Comparison of ENCODE assay signal across 9 cellular contexts in genomic region chr10:75398630-75399460, GRCh38. TPM values are rescaled to one million over a fixed set of nuclear protein-coding genes. Genes with fewer than 3 reads are reported as not detected.
DNase-seq lines count a peak whose midpoint lies in the region; ATAC-seq and TF ChIP-seq lines count a peak whose summit lies in the region.
"Had no signal": no experiment of that assay in that cellular context is flagged by ENCODE, and none has a peak within 500 bp of the region (broad histone marks: within the 10 kb centered on the region; RNA-seq: fewer than 3 reads in every experiment).

No MANE protein-coding gene starts in this region.

- no peaks in the 10 kb centered on the region for H3K9me3 ChIP-seq in iPS-18c (ENCODE audit: control insufficient read depth, insufficient read depth, low read length)
- no peaks in the 10 kb centered on the region for H3K9me3 ChIP-seq in skeletal muscle tissue (ENCODE audit: control insufficient read depth in 3 of 3, low read length in 3 of 3)

- H3K4me2 ChIP-seq in GM23338: peak overlapping the region; percentile 85

- no peak overlapping the region for H3K27ac ChIP-seq in GM23338 (ENCODE audit: low read depth)
- no peak overlapping the region for H3K27ac ChIP-seq in brain microvascular endothelial cell
- peak overlapping the region; percentile 7 for H3K27ac ChIP-seq in skeletal muscle tissue (ENCODE audit: low read depth, low read length)

- H3K79me2 ChIP-seq in GM23338 (replicated peaks; ENCODE audit: insufficient read depth): no peaks in the 10 kb centered on the region

- peaks cover 20% of the 10 kb centered on the region for H3K4me1 Mint-ChIP-seq in GM23338
- H3K4me1 Mint-ChIP-seq in activated CD8-positive, alpha-beta memory T cell treated with anti-CD3 and anti-CD28 coated beads, Interleukin-2, amount 10 ng/mL, durations not matched to agents 7 days and 5 days: peaks cover 25% of the 10 kb centered on the region

- H4K20me1 ChIP-seq in GM23338 (replicated peaks; ENCODE audit: insufficient read depth): peaks cover 8% of the 10 kb centered on the region

- peaks cover 96% of the 10 kb centered on the region for H3K27me3 Mint-ChIP-seq in GM23338 (ENCODE audit: insufficient read depth, low read depth, poor library complexity)
- peaks cover 71% of the 10 kb centered on the region for H3K27me3 Mint-ChIP-seq in activated CD8-positive, alpha-beta memory T cell treated with anti-CD3 and anti-CD28 coated beads, Interleukin-2, amount 10 ng/mL, durations not matched to agents 7 days and 5 days

- H3K9me2 ChIP-seq in GM23338 (ENCODE audit: insufficient read depth): no peaks in the 10 kb centered on the region

- H3K36me3 ChIP-seq in GM23338 (ENCODE audit: insufficient read depth): no peaks in the 10 kb centered on the region
- H3K36me3 ChIP-seq in brain microvascular endothelial cell (replicated peaks): no peaks in the 10 kb centered on the region
- H3K36me3 ChIP-seq in skeletal muscle tissue (ENCODE audit: control insufficient read depth in 3 of 3, insufficient read depth in 3 of 3, low read length in 3 of 3): peaks cover 0 to 4% (median 2%) of the 10 kb centered on the region in 3 donors

- in situ Hi-C loops in brain microvascular endothelial cell (cut with HindIII; ENCODE audit: low pct_ligation_motif_present, low sequenced_read_pairs): no loop called here

- ATAC-seq in GM23338 (peak; percentile 1), GM19397 (IDR thresholded peaks at IDR 0.05; ENCODE audit: unreplicated experiment) (no peak), GM21723 (IDR thresholded peaks at IDR 0.05; ENCODE audit: unreplicated experiment) (no peak)
- ATAC-seq in activated CD8-positive, alpha-beta memory T cell treated with anti-CD3 and anti-CD28 coated beads, Interleukin-2, amount 10 ng/mL, durations not matched to agents 7 days and 5 days: no peak
- ATAC-seq: activated naive CD8-positive, alpha-beta T cell treated with anti-CD3 and anti-CD28 coated beads, Interleukin-2, amount 50 U/mL, for 24 hours had no signal

- H3K27ac Mint-ChIP-seq in GM23338: no peak overlapping the region
- H3K27ac Mint-ChIP-seq in activated CD8-positive, alpha-beta memory T cell treated with anti-CD3 and anti-CD28 coated beads, Interleukin-2, amount 10 ng/mL, durations not matched to agents 7 days and 5 days: no peak overlapping the region
- H3K27ac Mint-ChIP-seq: activated naive CD8-positive, alpha-beta T cell treated with anti-CD3 and anti-CD28 coated beads, Interleukin-2, amount 50 U/mL, for 24 hours had no signal

- H3K4me3 Mint-ChIP-seq in GM23338: peak overlapping the region; percentile 70
- no peak overlapping the region for H3K4me3 Mint-ChIP-seq in activated CD8-positive, alpha-beta memory T cell treated with anti-CD3 and anti-CD28 coated beads, Interleukin-2, amount 10 ng/mL, durations not matched to agents 7 days and 5 days
- H3K4me3 Mint-ChIP-seq: activated naive CD8-positive, alpha-beta T cell treated with anti-CD3 and anti-CD28 coated beads, Interleukin-2, amount 50 U/mL, for 24 hours had no signal

- peaks cover 2% of the 10 kb centered on the region; the same call in 1 of the 3 replicates for H3K36me3 Mint-ChIP-seq in GM23338 (ENCODE audit: low read depth)
- H3K36me3 Mint-ChIP-seq in activated CD8-positive, alpha-beta memory T cell treated with anti-CD3 and anti-CD28 coated beads, Interleukin-2, amount 10 ng/mL, durations not matched to agents 7 days and 5 days: no peaks in the 10 kb centered on the region

- H3K27me3 ChIP-seq in GM23338 (ENCODE audit: insufficient read depth): peaks cover 98% of the 10 kb centered on the region
- H3K27me3 ChIP-seq in brain microvascular endothelial cell (replicated peaks): peaks cover 24% of the 10 kb centered on the region
- H3K27me3 ChIP-seq in skeletal muscle tissue (ENCODE audit: control insufficient read depth in 3 of 3, insufficient read depth in 3 of 3, low read length in 3 of 3): peaks cover 17 to 85% (median 23%) of the 10 kb centered on the region in 3 donors

- DNase-seq in GM23338 (ENCODE audit: low spot score): peak; percentile 63
- no peak for DNase-seq in brain microvascular endothelial cell
- no peak for DNase-seq in NCI-H2107 treated with DMSO at 0.1 percent for 48 hours (lab: John Stamatoyannopoulos, UW; ENCODE audit: unreplicated experiment)
- no peak for DNase-seq in activated CD8-positive, alpha-beta memory T cell treated with anti-CD3 and anti-CD28 coated beads, Interleukin-2, amount 10 ng/mL, durations not matched to agents 7 days and 5 days

- H3K9ac ChIP-seq in skeletal muscle tissue (ENCODE audit: low read depth in 1 of 3, low read length in 3 of 3): peak overlapping the region in 1 of 3 donors; percentile 69

- peaks cover 3% of the 10 kb centered on the region; the same call in 2 of the 3 replicates for H3K9me3 Mint-ChIP-seq in GM23338
- H3K9me3 Mint-ChIP-seq in activated CD8-positive, alpha-beta memory T cell treated with anti-CD3 and anti-CD28 coated beads, Interleukin-2, amount 10 ng/mL, durations not matched to agents 7 days and 5 days (ENCODE audit: low read depth): no peaks in the 10 kb centered on the region
- H3K9me3 Mint-ChIP-seq: activated naive CD8-positive, alpha-beta T cell treated with anti-CD3 and anti-CD28 coated beads, Interleukin-2, amount 50 U/mL, for 24 hours had no signal

- CTCF ChIA-PET in activated CD8-positive, alpha-beta memory T cell treated with anti-CD3 and anti-CD28 coated beads, Interleukin-2, amount 10 ng/mL, durations not matched to agents 7 days and 5 days (lab: Charles Lee): no interaction called here

- TF ChIP-seq CTCF in GM23338 (conservative IDR thresholded peaks at IDR 0.05; ENCODE audit: low read depth in 2 of 2) (0 out of 4 replicates have a peak, but pooled peaks of 1 of the 2 experiments have one; percentile 11), brain microvascular endothelial cell (IDR thresholded peaks at IDR 0.05; ENCODE audit: low read depth, low read length, missing control alignments) (no peak)

- peak overlapping the region; percentile 65 for H3K4me3 ChIP-seq in GM23338
- peak overlapping the region; percentile 96 for H3K4me3 ChIP-seq in brain microvascular endothelial cell (ENCODE audit: low read depth, low read length)
- H3K4me3 ChIP-seq in iPS-18c (ENCODE audit: insufficient read depth, low read depth, low read length): peak overlapping the region; percentile 49; the same call in 1 of the 2 replicates
- peak overlapping the region; percentile 35 to 88 (median 59) for H3K4me3 ChIP-seq in skeletal muscle tissue (ENCODE audit: low read length in 3 of 3)

- H2AFZ ChIP-seq in GM23338: peak overlapping the region; percentile 69

- H3K4me1 ChIP-seq in GM23338 (ENCODE audit: insufficient read depth): peaks cover 29% of the 10 kb centered on the region
- H3K4me1 ChIP-seq in skeletal muscle tissue (ENCODE audit: control insufficient read depth in 3 of 3, insufficient read depth in 3 of 3, low read length in 3 of 3): peaks cover 17 to 37% (median 32%) of the 10 kb centered on the region in 3 donors

- H3F3A ChIP-seq in GM23338 (replicated peaks; ENCODE audit: low read depth): peaks cover 11% of the 10 kb centered on the region; the same call in 1 of the 2 replicates

TF ChIP-seq in GM23338, 12 proteins besides CTCF, POLR2A, EP300 and RAD21:
- no peak for TF ChIP-seq STAT1 (IDR thresholded peaks at IDR 0.05; ENCODE audit: unreplicated experiment)
- peak; percentile 88 for TF ChIP-seq EZH2 (IDR thresholded peaks at IDR 0.05; ENCODE audit: low read depth, unreplicated experiment)
- TF ChIP-seq EZH2phosphoT487 (IDR thresholded peaks at IDR 0.05; ENCODE audit: unreplicated experiment): peak; percentile 85
- TF ChIP-seq ETS1 (IDR thresholded peaks at IDR 0.05): no peak
TF ChIP-seq in GM23338: peak in this region for 2.

RNA-seq across cellular contexts. Expression of gene ZNF503, which starts 2.7 kb away (rescaled TPM):
- 0.04 TPM in 1 of 2 replicates, not detected in the other for total RNA-seq in GM23338 (2014; rRNA removed; shearing (Covaris generic))
- 0.21 and 0.24 TPM in 2 replicates for polyA plus RNA-seq in GM23338 (2016; fragmentation: Nextera tagmentation; extraction: Ambion mirVana)
- total RNA-seq in skeletal muscle tissue: 3.7 TPM
- under 1 TPM; 0.35 to 0.80 TPM for total RNA-seq in activated CD8-positive, alpha-beta memory T cell treated with anti-CD3 and anti-CD28 coated beads, Interleukin-2, amount 10 ng/mL, durations not matched to agents 7 days and 5 days

RNA-seq across cellular contexts. Expression of gene LRMDA, which starts 32.6 kb away (rescaled TPM):
- total RNA-seq in GM23338 (2014; rRNA removed; shearing (Covaris generic)): 0.90 TPM in 1 of 2 replicates, not detected in the other
- polyA plus RNA-seq in GM23338 (2016; fragmentation: Nextera tagmentation; extraction: Ambion mirVana): 1.6 and 1.8 TPM in 2 replicates
- total RNA-seq in skeletal muscle tissue: 7.3 TPM
- not detected for total RNA-seq in activated CD8-positive, alpha-beta memory T cell treated with anti-CD3 and anti-CD28 coated beads, Interleukin-2, amount 10 ng/mL, durations not matched to agents 7 days and 5 days
